26 cellular contexts compared by ENCODE assay signal in the genomic region with DNA sequence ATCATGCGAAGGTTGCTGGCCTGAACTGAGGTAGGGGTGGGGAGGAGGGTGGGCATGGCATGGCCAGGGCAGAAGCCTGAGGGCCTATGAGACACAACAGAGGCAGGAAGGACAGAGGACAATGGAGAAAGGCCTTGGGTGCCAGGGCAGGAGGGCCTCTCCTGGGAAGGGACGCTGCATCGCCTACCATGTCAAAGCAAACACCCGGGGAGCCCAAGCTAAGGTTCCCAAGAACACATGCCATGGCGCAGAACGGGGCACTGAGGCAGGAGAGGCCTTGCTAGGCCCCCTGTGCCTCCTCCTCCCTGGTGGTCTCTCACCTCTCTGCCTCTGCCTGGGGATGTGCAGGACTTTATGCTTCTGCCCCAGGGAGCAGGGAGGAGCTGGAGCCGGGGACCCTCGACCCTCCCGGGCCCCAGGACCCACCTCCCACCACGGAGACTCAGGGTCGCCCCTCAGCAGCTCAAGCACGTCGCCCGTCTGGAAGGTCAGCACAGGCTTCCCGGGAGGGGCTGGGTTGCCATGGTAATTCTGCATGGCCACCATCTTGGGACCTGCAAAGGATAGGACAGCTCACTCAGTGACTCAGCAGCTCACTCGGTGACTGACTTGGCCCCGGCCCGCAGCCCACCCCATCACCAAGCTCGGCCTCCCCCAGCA. TPM values are rescaled to one million over a fixed set of nuclear protein-coding genes. Genes with fewer than 3 reads are reported as not detected.
DNase-seq lines count a peak whose midpoint lies in the region; ATAC-seq, FAIRE-seq and TF ChIP-seq lines count a peak whose summit lies in the region.
"Had no signal": no experiment of that assay in that cellular context is flagged by ENCODE, and none has a peak within 500 bp of the region (broad histone marks: within the 10 kb centered on the region; RNA-seq: fewer than 3 reads in every experiment).

No MANE protein-coding gene starts in this region.

- no peak for TF ChIP-seq CTCF in HEK293 (tag by site-specific recombination; IDR thresholded peaks at IDR 0.05)
- no peak for TF ChIP-seq CTCF in K562 (IDR thresholded peaks at IDR 0.05 in 2 of 3, conservative IDR thresholded peaks at IDR 0.05 in 1 of 3; ENCODE audit: insufficient read depth in 2 of 3, low read depth in 1 of 3, low read length in 3 of 3)
- TF ChIP-seq CTCF in HepG2 (CRISPR knock-in tag; IDR thresholded peaks at IDR 0.05), result no peak
- no peak for TF ChIP-seq CTCF in spleen (IDR thresholded peaks at IDR 0.05 in 8 of 11, conservative IDR thresholded peaks at IDR 0.05 in 3 of 11)
- no peak for TF ChIP-seq CTCF in breast epithelium (IDR thresholded peaks at IDR 0.05)

- H3K4me1 ChIP-seq in HEK293 (ENCODE audit: control insufficient read depth, insufficient read depth, low read length), result no peaks in the 10 kb centered on the region
- H3K4me1 ChIP-seq in K562 (replicated peaks in 1 of 2; ENCODE audit: control insufficient read depth in 2 of 2, insufficient read depth in 2 of 2, low read length in 2 of 2), result no peaks in the 10 kb centered on the region
- no peaks in the 10 kb centered on the region for H3K4me1 ChIP-seq in HepG2 (ENCODE audit: insufficient read depth, low read length)
- H3K4me1 ChIP-seq in spleen, result peaks cover 0 to 19% (median 13%) of the 10 kb centered on the region in 6 donors
- H3K4me1 ChIP-seq in breast epithelium, result no peaks in the 10 kb centered on the region

- no peaks in the 10 kb centered on the region for H3K9me1 ChIP-seq in K562 (ENCODE audit: control insufficient read depth, insufficient read depth, low read length)

- H3K79me2 ChIP-seq in K562 (ENCODE audit: control insufficient read depth, insufficient read depth, low read length), result no peaks in the 10 kb centered on the region
- H3K79me2 ChIP-seq in HepG2 (ENCODE audit: insufficient read depth, low read length), result no peaks in the 10 kb centered on the region

- CTCF ChIA-PET in HEK293 (lab: Yijun Ruan, JAX) (interaction anchor here (0.6 to 1.7 kb wide), 5 partner anchors 14 to 533 kb away, joined by 3 to 9 read pairs (median 4); no protein-coding TSS in a partner anchor), K562 (lab: Yijun Ruan, JAX; ENCODE audit: low intra/inter-chr PET ratio) (no interaction called here), HepG2 (lab: Yijun Ruan, JAX; ENCODE audit: low intra/inter-chr PET ratio, low total read pairs) (no interaction called here)

- TF ChIP-seq RAD21 in K562 (CRISPR knock-in tag; conservative IDR thresholded peaks at IDR 0.05 in 1 of 2, IDR thresholded peaks at IDR 0.05 in 1 of 2), result no peak
- TF ChIP-seq RAD21 in HepG2 (CRISPR knock-in tag; IDR thresholded peaks at IDR 0.05), result no peak

- 0% methylated on average over 8 of the region's 19 CpGs for WGBS in K562 (ENCODE audit: insufficient coverage, low coverage, missing lambda C conversion rate)
- WGBS in HepG2 (ENCODE audit: low lambda C conversion rate), result 91% methylated on average over 9 of the region's 19 CpGs
- 90 to 94% (median 91%) methylated on average over 7 to 19 of the region's 19 CpGs for WGBS in spleen, 5 donors

- peaks cover 4% of the 10 kb centered on the region; the same call in 1 of the 2 replicates for H4K20me1 ChIP-seq in K562 (replicated peaks; ENCODE audit: control insufficient read depth, insufficient read depth, low read length)
- no peaks in the 10 kb centered on the region; the same call in 1 of the 2 replicates for H4K20me1 ChIP-seq in HepG2 (ENCODE audit: insufficient read depth, low read length)

- H3K4me2 ChIP-seq in K562 (ENCODE audit: insufficient read depth, low read length) (no peak overlapping the region), HepG2 (ENCODE audit: low read depth, low read length) (no peak overlapping the region)
- H3K4me2 ChIP-seq: PC-9 had no signal

- TF ChIP-seq POLR2A in K562 (conservative IDR thresholded peaks at IDR 0.05) (no peak), HepG2 (IDR thresholded peaks at IDR 0.05; ENCODE audit: insufficient read depth in 1 of 2, low read depth in 2 of 2, low read length in 2 of 2) (no peak; a peak in 1 of 4 replicates), spleen (IDR thresholded peaks at IDR 0.05) (no peak), breast epithelium (IDR thresholded peaks at IDR 0.05) (no peak)

- TF ChIP-seq EP300 in K562 (IDR thresholded peaks at IDR 0.05; ENCODE audit: low read length), result no peak
- TF ChIP-seq EP300 in HepG2 (IDR thresholded peaks at IDR 0.05; ENCODE audit: low read depth in 2 of 2, low read length in 2 of 2), result no peak
- no peak for TF ChIP-seq EP300 in HepG2 (CRISPR knock-in tag; IDR thresholded peaks at IDR 0.05; ENCODE audit: borderline replicate concordance)

- intact Hi-C loops in K562 (cut with micrococcal nuclease), result no loop called here
- intact Hi-C loops in HepG2 (cut with micrococcal nuclease; ENCODE audit: unreplicated experiment), result no loop called here
- intact Hi-C loops in spleen (cut with DNase I; ENCODE audit: low total_unique reads), result no loop called here
- intact Hi-C loops in breast epithelium (cut with DNase I; ENCODE audit: low total_unique reads), result no loop called here

- in situ Hi-C loops in K562 (cut with MboI), result no loop called here
- in situ Hi-C loops in HepG2 (cut with HindIII; ENCODE audit: extremely low pct_ligation_motif_present, low pct_unique_long_range_greater_than_20kb), result no loop called here

- POLR2A ChIA-PET in HEK293 (lab: Yijun Ruan, JAX), result no interaction called here
- POLR2A ChIA-PET in K562 (lab: Yijun Ruan, JAX), result interaction anchor here (0.7 kb wide), 1 partner anchor 25 kb away, joined by 3 read pairs; no protein-coding TSS in a partner anchor
- POLR2A ChIA-PET in HepG2 (lab: Yijun Ruan, JAX), result no interaction called here

- peaks cover 3 to 44% of the 10 kb centered on the region in 2 experiments; a peak in 4 of 5 replicates for H3K27me3 ChIP-seq in K562 (ENCODE audit: control insufficient read depth in 2 of 2, insufficient read depth in 2 of 2, low read length in 2 of 2)
- H3K27me3 ChIP-seq in HepG2 (ENCODE audit: control insufficient read depth in 1 of 2, insufficient read depth in 2 of 2, low read length in 2 of 2), result no peaks in the 10 kb centered on the region
- H3K27me3 ChIP-seq in spleen (replicated peaks in 1 of 7), result peaks cover 0 to 11% (median 0%) of the 10 kb centered on the region in 7 donors
- H3K27me3 ChIP-seq in breast epithelium, result no peaks in the 10 kb centered on the region

- peaks cover 0 to 65% of the 10 kb centered on the region in 2 experiments; a peak in 1 of 3 replicates for H3K36me3 ChIP-seq in HEK293 (ENCODE audit: control insufficient read depth in 2 of 2, insufficient read depth in 1 of 2, low read length in 2 of 2)
- no peaks in the 10 kb centered on the region for H3K36me3 ChIP-seq in K562 (ENCODE audit: control insufficient read depth, insufficient read depth, low read length)
- H3K36me3 ChIP-seq in HepG2 (replicated peaks in 1 of 2; ENCODE audit: control insufficient read depth in 1 of 2, insufficient read depth in 2 of 2, low read length in 2 of 2), result peaks cover 38 to 69% of the 10 kb centered on the region in 2 experiments; a peak in 4 of 5 replicates
- H3K36me3 ChIP-seq in spleen, result peaks cover 0 to 86% (median 46%) of the 10 kb centered on the region in 6 donors
- H3K36me3 ChIP-seq in breast epithelium, result no peaks in the 10 kb centered on the region

- H3K9me3 ChIP-seq in HEK293 (ENCODE audit: control insufficient read depth, insufficient read depth, low read depth, low read length), result no peaks in the 10 kb centered on the region
- peaks cover 7% of the 10 kb centered on the region for H3K9me3 ChIP-seq in K562 (replicated peaks; ENCODE audit: control insufficient read depth, insufficient read depth, low read depth, low read length)
- 0 out of 2 replicates have a peak, but pooled peaks cover 5% of the 10 kb centered on the region for H3K9me3 ChIP-seq in HepG2 (ENCODE audit: low read length)
- H3K9me3 ChIP-seq in spleen, result peaks cover 0 to 15% (median 3%) of the 10 kb centered on the region in 8 donors
- peaks cover 0 to 12% of the 10 kb centered on the region in 2 donors for H3K9me3 ChIP-seq in breast epithelium

- H3K27ac ChIP-seq in HEK293 (ENCODE audit: extremely low read depth, low read depth, low read length), result no peak overlapping the region
- no peak overlapping the region for H3K27ac ChIP-seq in K562 (ENCODE audit: extremely low read depth, low read depth, low read length)
- H3K27ac ChIP-seq in HepG2 (ENCODE audit: extremely low read length, insufficient read depth, low read length), result no peak overlapping the region
- no peak overlapping the region for H3K27ac ChIP-seq in spleen
- no peak overlapping the region for H3K27ac ChIP-seq in breast epithelium
- H3K27ac ChIP-seq: C4-2B, HL-60, PC-9 had no signal

- DNase-seq in K562 (ENCODE audit: extremely low read depth in 1 of 4, low spot score in 3 of 4) (no peak), HepG2 (ENCODE audit: low spot score) (no peak), spleen (peak; percentile 63), A172 (ENCODE audit: low spot score) (no peak), breast epithelium (ENCODE audit: low spot score in 2 of 2) (no peak)
- DNase-seq: CD8-positive, alpha-beta memory T cell; DMS 273 treated with DMSO at 0.1 percent for 48 hours; DMS79; EL; GDM1; Kasumi-1; NCI-H1092 treated with DMSO at 0.1 percent for 48 hours; NCI-H1436; NCI-H187; NCI-H2107; NCI-H524; NCI-H774; PC-9; SHP77 treated with DMSO at 0.1 percent for 48 hours; SW 1271 had no signal

- ATAC-seq in K562, result no peak
- no peak for ATAC-seq in HepG2
- no peak for ATAC-seq in SK-N-SH treated with all-trans-retinoic acid at 6 μM for 48 hours
- ATAC-seq: GM12878, HCT116 had no signal

- no peak overlapping the region for H2AFZ ChIP-seq in K562 (ENCODE audit: low read depth, low read length)
- H2AFZ ChIP-seq in HepG2 (ENCODE audit: low read length), result no peak overlapping the region
- H2AFZ ChIP-seq: PC-9 had no signal

- BruUV-seq in K562 (replicated peaks; lab: Mats Ljungman, UMichigan) (no TSS peak), HepG2 (replicated peaks; lab: Mats Ljungman, UMichigan) (no TSS peak)

- H3K9ac ChIP-seq in K562 (ENCODE audit: insufficient read depth in 1 of 2, low read depth in 2 of 2, low read length in 2 of 2) (no peak overlapping the region), HepG2 (ENCODE audit: insufficient read depth, low read depth, low read length) (no peak overlapping the region)

- H3K4me3 ChIP-seq in HEK293 (ENCODE audit: low read depth, low read length) (no peak overlapping the region), K562 (no peak overlapping the region), HepG2 (replicated peaks in 1 of 3; ENCODE audit: insufficient read depth in 1 of 3, low read depth in 2 of 3, low read length in 3 of 3) (no peak overlapping the region), spleen (no peak overlapping the region), breast epithelium (no peak overlapping the region)
- H3K4me3 ChIP-seq: GM12878, PC-9 had no signal

- FAIRE-seq in K562 (lab: Jason Lieb, UNC) (no peak), HepG2 (lab: Jason Lieb, UNC) (no peak)
- FAIRE-seq: GM12878 had no signal

RNA-seq across cellular contexts. Expression of a gene that starts 40.3 kb away (rescaled TPM):
- 0.28 and 1.8 TPM in 2 replicates for total RNA-seq in K562 (2011; cell fraction: chromatin; rRNA removed; ENCODE audit: low replicate concordance)
- total RNA-seq in K562 (2011; cell fraction: nucleolus; rRNA removed), result 0.39 and 1.3 TPM in 2 replicates
- 0.15 TPM in 1 of 2 replicates, not detected in the other for total RNA-seq in K562 (2011; cell fraction: nucleoplasm; rRNA removed)
- not detected in 2 replicates for total RNA-seq in K562 (2014; rRNA removed)
- not detected in 2 replicates for total RNA-seq in K562 (2014; rRNA removed; fragmentation: Illumina TruSeq; extraction: Trizol)
- total RNA-seq in K562 (2015; rRNA removed; fragmentation: Illumina TruSeq; extraction: Trizol), result not detected in 2 replicates
- total RNA-seq in K562 (2021), result 0.25 TPM in 1 of 2 replicates, not detected in the other
- 0.07 and 0.14 TPM in 2 replicates for polyA plus RNA-seq in K562 (2011; rRNA removed)
- 0.04 and 0.21 TPM in 2 replicates for polyA plus RNA-seq in K562 (2011; cell fraction: cytosol; rRNA removed)
- 0.24 and 2.6 TPM in 2 replicates for polyA plus RNA-seq in K562 (2011; cell fraction: nucleus; rRNA removed)
- 0.11 and 0.16 TPM in 2 replicates for polyA plus RNA-seq in K562 (2012)
- polyA plus RNA-seq in K562 (2014; fragmentation: Illumina TruSeq; extraction: Trizol), result not detected in 2 replicates
- polyA plus RNA-seq in K562 (2014; fragmentation: Nextera tagmentation; extraction: Ambion mirVana), result not detected
- polyA plus RNA-seq in K562 (2014; rRNA removed), result not detected in 2 replicates
- polyA minus RNA-seq in K562 (2011; rRNA and poly(A)+ RNA removed), result 0.11 TPM in 1 of 2 replicates, not detected in the other
- polyA minus RNA-seq in K562 (2011; cell fraction: cytosol; rRNA and poly(A)+ RNA removed), result not detected in 2 replicates
- 0.11 and 0.54 TPM in 2 replicates for polyA minus RNA-seq in K562 (2011; cell fraction: nucleus; rRNA and poly(A)+ RNA removed)
- 32.5 and 34.9 TPM in 2 replicates for total RNA-seq in HepG2 (2016; rRNA removed; fragmentation: Illumina TruSeq; extraction: Trizol)
- 5.5 and 6.4 TPM in 2 replicates for total RNA-seq in HepG2 (2016; cell fraction: cytosol; rRNA removed; fragmentation: Illumina TruSeq; extraction: Trizol; ENCODE audit: low read depth)
- 25.6 and 34.1 TPM in 2 replicates for total RNA-seq in HepG2 (2016; cell fraction: insoluble cytoplasmic fraction; rRNA removed; fragmentation: Illumina TruSeq; extraction: Trizol)
- total RNA-seq in HepG2 (2016; cell fraction: membrane; rRNA removed; fragmentation: Illumina TruSeq; extraction: Trizol), result 13.0 TPM in 2 replicates
- total RNA-seq in HepG2 (2016; cell fraction: nucleus; rRNA removed; fragmentation: Illumina TruSeq; extraction: Trizol), result 26.8 and 31.9 TPM in 2 replicates
- polyA plus RNA-seq in HepG2 (2011; rRNA removed), result 11.6 and 15.6 TPM in 2 replicates
- 6.1 and 10.1 TPM in 2 replicates for polyA plus RNA-seq in HepG2 (2011; cell fraction: cytosol; rRNA removed)
- polyA plus RNA-seq in HepG2 (2011; cell fraction: nucleus; rRNA removed), result 107 and 130 TPM in 2 replicates
- polyA plus RNA-seq in HepG2 (2012), result 20.2 and 23.9 TPM in 2 replicates
- 4.0 and 4.1 TPM in 2 replicates for polyA plus RNA-seq in HepG2 (2016; cell fraction: cytosol; fragmentation: Illumina TruSeq; extraction: Trizol; ENCODE audit: low read depth)
- polyA plus RNA-seq in HepG2 (2016; cell fraction: insoluble cytoplasmic fraction; fragmentation: Illumina TruSeq; extraction: Trizol; ENCODE audit: low read depth), result 23.4 and 31.6 TPM in 2 replicates
- polyA plus RNA-seq in HepG2 (2016; cell fraction: membrane; fragmentation: Illumina TruSeq; extraction: Trizol; ENCODE audit: low read depth), result 7.8 and 8.3 TPM in 2 replicates
- polyA plus RNA-seq in HepG2 (2016; cell fraction: nucleus; fragmentation: Illumina TruSeq; extraction: Trizol; ENCODE audit: insufficient read depth, low read depth), result 46.0 and 50.9 TPM in 2 replicates
- 55.5 TPM in 1 of 2 replicates, not detected in the other for polyA minus RNA-seq in HepG2 (2011; rRNA and poly(A)+ RNA removed; ENCODE audit: low replicate concordance)
- 17.1 and 19.0 TPM in 2 replicates for polyA minus RNA-seq in HepG2 (2011; cell fraction: cytosol; rRNA and poly(A)+ RNA removed)
- 35.9 and 37.7 TPM in 2 replicates for polyA minus RNA-seq in HepG2 (2011; cell fraction: nucleus; rRNA and poly(A)+ RNA removed)
- total RNA-seq in spleen, result 1 to 10 TPM; 1.0 to 4.5 (median 3.1) TPM
- 1 to 10 TPM; 1.3 to 1.5 (median 1.5) TPM for polyA plus RNA-seq in spleen
- total RNA-seq in A172 (2014; rRNA removed; shearing (Covaris generic)), result 30.5 and 31.0 TPM in 2 replicates
- 1 to 10 TPM in 2 of 3 donors, under 1 TPM in 1; 0.16 to 2.0 (median 1.0) TPM for total RNA-seq in breast epithelium
